ENCODE assay signal across 28 cellular contexts in genomic region chr1:5682626-5683235, GRCh38.
"Had no signal": no experiment of that assay in that cellular context is flagged by ENCODE, and none has a peak within 500 bp of the region (broad histone marks: within the 10 kb centered on the region; RNA-seq: fewer than 3 reads in every experiment).

No MANE protein-coding gene starts in this region.

- H3K4me1 ChIP-seq: Peyer's patch had no signal

- H3K9me3 Mint-ChIP-seq: activated CD4-positive, alpha-beta T cell treated with anti-CD3 and anti-CD28 coated beads, Interleukin-2, amount 10 ng/mL, durations not matched to agents 24 days and 14 days; activated CD8-positive, alpha-beta T cell treated with anti-CD3 and anti-CD28 coated beads for 36 hours; activated naive CD4-positive, alpha-beta T cell treated with anti-CD3 and anti-CD28 coated beads for 36 hours; activated T-helper 17 cell treated with anti-CD3 and anti-CD28 coated beads, Interleukin-2, amount 50 U/mL, for 72 hours; T-helper 2 cell treated with Interferon-gamma antibody and Interleukin-4, amounts not matched to agents 5 μg/mL and 100 μg/mL, for 36 hours had no signal

- H3K27ac ChIP-seq: brain microvascular endothelial cell, Peyer's patch had no signal

- DNase-seq: activated CD4-positive, alpha-beta T cell treated with anti-CD3 and anti-CD28 coated beads, Interleukin-2, amount 10 ng/mL, durations not matched to agents 24 days and 14 days; activated CD4-positive, alpha-beta T cell treated with anti-CD3 and anti-CD28 coated beads, Interleukin-2, amount 50 U/mL, for 4 hours; activated CD8-positive, alpha-beta T cell treated with anti-CD3 and anti-CD28 coated beads for 36 hours; activated gamma-delta T cell treated with Interleukin-2 at 50 U/mL for 16 hours; activated naive CD4-positive, alpha-beta T cell treated with anti-CD3 and anti-CD28 coated beads for 36 hours; activated naive CD8-positive, alpha-beta T cell treated with anti-CD3 and anti-CD28 coated beads, Interleukin-2, amount 50 U/mL, for 24 hours; activated T-cell treated with anti-CD3 and anti-CD28 coated beads, Interleukin-2, amount 50 U/mL, for 1 hour; activated T-cell treated with anti-CD3 and anti-CD28 coated beads, Interleukin-2, amount 50 U/mL, for 72 hours; anterior cingulate cortex; brain microvascular endothelial cell; Kasumi-1; KBM-7; MG63; NCI-H1048; NCI-H1105 treated with DMSO at 0.1 percent for 48 hours; NCI-H1436; NCI-H1694; NCI-H1930; NCI-H2081 treated with DMSO at 0.1 percent for 48 hours; NCI-H226; NCI-H446 treated with DMSO at 0.1 percent for 48 hours; NCI-H524; Peyer's patch; RPMI8226 had no signal

- H3K27ac Mint-ChIP-seq: activated CD4-positive, alpha-beta T cell treated with anti-CD3 and anti-CD28 coated beads, Interleukin-2, amount 10 ng/mL, durations not matched to agents 24 days and 14 days; activated CD8-positive, alpha-beta T cell treated with anti-CD3 and anti-CD28 coated beads for 36 hours; activated naive CD4-positive, alpha-beta T cell treated with anti-CD3 and anti-CD28 coated beads for 36 hours; activated naive CD8-positive, alpha-beta T cell; activated naive CD8-positive, alpha-beta T cell treated with anti-CD3 and anti-CD28 coated beads, Interleukin-2, amount 50 U/mL, for 24 hours; activated T-cell treated with anti-CD3 and anti-CD28 coated beads, Interleukin-2, amount 50 U/mL, for 72 hours; activated T-helper 17 cell treated with anti-CD3 and anti-CD28 coated beads, Interleukin-2, amount 50 U/mL, for 72 hours; T-helper 2 cell treated with Interferon-gamma antibody and Interleukin-4, amounts not matched to agents 5 μg/mL and 100 μg/mL, for 36 hours had no signal

- H3K27me3 Mint-ChIP-seq: activated CD4-positive, alpha-beta T cell treated with anti-CD3 and anti-CD28 coated beads, Interleukin-2, amount 10 ng/mL, durations not matched to agents 24 days and 14 days had no signal

- H3K36me3 Mint-ChIP-seq: activated naive CD8-positive, alpha-beta T cell had no signal

- H3K4me1 Mint-ChIP-seq: activated CD4-positive, alpha-beta T cell treated with anti-CD3 and anti-CD28 coated beads, Interleukin-2, amount 10 ng/mL, durations not matched to agents 24 days and 14 days; activated naive CD8-positive, alpha-beta T cell treated with anti-CD3 and anti-CD28 coated beads, Interleukin-2, amount 50 U/mL, for 24 hours; activated T-helper 17 cell treated with anti-CD3 and anti-CD28 coated beads, Interleukin-2, amount 50 U/mL, for 72 hours had no signal

- H3K9me3 ChIP-seq: MG63, Peyer's patch had no signal

- H3K36me3 ChIP-seq: brain microvascular endothelial cell, MG63, Peyer's patch had no signal

- H3K4me3 ChIP-seq: MG63, Peyer's patch had no signal

- H3K27me3 ChIP-seq: brain microvascular endothelial cell, MG63, Peyer's patch had no signal

- H3K4me3 Mint-ChIP-seq: activated CD4-positive, alpha-beta T cell treated with anti-CD3 and anti-CD28 coated beads, Interleukin-2, amount 10 ng/mL, durations not matched to agents 24 days and 14 days; activated CD8-positive, alpha-beta T cell treated with anti-CD3 and anti-CD28 coated beads for 36 hours; activated naive CD4-positive, alpha-beta T cell treated with anti-CD3 and anti-CD28 coated beads for 36 hours; activated naive CD8-positive, alpha-beta T cell; activated naive CD8-positive, alpha-beta T cell treated with anti-CD3 and anti-CD28 coated beads, Interleukin-2, amount 50 U/mL, for 24 hours; activated T-cell treated with anti-CD3 and anti-CD28 coated beads, Interleukin-2, amount 50 U/mL, for 72 hours; activated T-helper 17 cell treated with anti-CD3 and anti-CD28 coated beads, Interleukin-2, amount 50 U/mL, for 72 hours; central memory CD8-positive, alpha-beta T cell; T-helper 2 cell treated with Interferon-gamma antibody and Interleukin-4, amounts not matched to agents 5 μg/mL and 100 μg/mL, for 36 hours had no signal
